In genomic region chrX:148381603-148382002, GRCh38 we compare ENCODE assay signal across 9 cellular contexts.
DNase-seq lines count a peak whose midpoint lies in the region; ATAC-seq and TF ChIP-seq lines count a peak whose summit lies in the region.
"Had no signal": no experiment of that assay in that cellular context is flagged by ENCODE, and none has a peak within 500 bp of the region (broad histone marks: within the 10 kb centered on the region; RNA-seq: fewer than 3 reads in every experiment).

No MANE protein-coding gene starts in this region.

- H3K4me1 ChIP-seq in effector memory CD4-positive, alpha-beta T cell (ENCODE audit: control insufficient read depth, insufficient read depth, low read length, poor library complexity, severe bottlenecking), result no peaks in the 10 kb centered on the region
- H3K4me1 ChIP-seq in transverse colon, result no peaks in the 10 kb centered on the region

- H3K36me3 ChIP-seq in effector memory CD4-positive, alpha-beta T cell (ENCODE audit: control insufficient read depth, insufficient read depth, low read length), result no peaks in the 10 kb centered on the region
- no peaks in the 10 kb centered on the region for H3K36me3 ChIP-seq in transverse colon

- TF ChIP-seq CTCF in transverse colon (IDR thresholded peaks at IDR 0.05), result no peak

- H3K9me3 ChIP-seq in effector memory CD4-positive, alpha-beta T cell (ENCODE audit: control insufficient read depth, low read length), result no peaks in the 10 kb centered on the region
- H3K9me3 ChIP-seq in transverse colon, result no peaks in the 10 kb centered on the region

- ATAC-seq in GM18498 (IDR thresholded peaks at IDR 0.05; ENCODE audit: unreplicated experiment), result peak; percentile 23
- ATAC-seq in GM21515 (IDR thresholded peaks at IDR 0.05; ENCODE audit: unreplicated experiment), result peak; percentile 29
- ATAC-seq in HG03460 (IDR thresholded peaks at IDR 0.05; ENCODE audit: unreplicated experiment), result peak; percentile 27

- 62% methylated on average over 2 of the region's 2 CpGs; no CpG with 5 or more reads in 1 of the 2 donors for WGBS in transverse colon (ENCODE audit: low coverage in 1 of 2), 2 donors

- in situ Hi-C loops in transverse colon (cut with MboI; ENCODE audit: low pct_ligation_motif_present in 1 of 4, low pct_unique_long_range_greater_than_20kb in 1 of 4, low sequenced_read_pairs in 3 of 4), result no loop called here

- intact Hi-C loops in transverse colon (cut with DNase I; ENCODE audit: low total_unique reads), result no loop called here

- no peak for DNase-seq in effector memory CD4-positive, alpha-beta T cell
- DNase-seq in transverse colon (no peak), NCI-H526 treated with DMSO at 0.1 percent for 48 hours (lab: John Stamatoyannopoulos, UW) (no peak), D341Med (ENCODE audit: low spot score) (no peak), iPS-NIHi11 (ENCODE audit: low spot score) (no peak)
- DNase-seq: NCI-H748 treated with DMSO at 0.1 percent for 48 hours had no signal

- TF ChIP-seq EP300 in transverse colon (IDR thresholded peaks at IDR 0.05; ENCODE audit: low read depth), result no peak

- peak overlapping the region; percentile 30 for H3K4me3 ChIP-seq in effector memory CD4-positive, alpha-beta T cell (ENCODE audit: insufficient read depth, low read depth, low read length, poor library complexity, severe bottlenecking)
- H3K4me3 ChIP-seq in transverse colon, result no peak overlapping the region

- H3K27ac ChIP-seq in effector memory CD4-positive, alpha-beta T cell (ENCODE audit: insufficient read depth, low read length, poor library complexity, severe bottlenecking), result peak overlapping the region; percentile 60
- no peak overlapping the region for H3K27ac ChIP-seq in transverse colon

- TF ChIP-seq POLR2A in transverse colon (IDR thresholded peaks at IDR 0.05), result no peak

- no peaks in the 10 kb centered on the region for H3K27me3 ChIP-seq in effector memory CD4-positive, alpha-beta T cell (replicated peaks; ENCODE audit: control insufficient read depth, insufficient read depth, low read length, poor library complexity, severe bottlenecking)
- no peaks in the 10 kb centered on the region for H3K27me3 ChIP-seq in transverse colon
